In genomic region chr4:39044947-39045734, GRCh38 we compare ENCODE assay signal across 8 cellular contexts. TPM values are rescaled to one million over a fixed set of nuclear protein-coding genes. Genes with fewer than 3 reads are reported as not detected.
DNase-seq lines count a peak whose midpoint lies in the region; ATAC-seq and TF ChIP-seq lines count a peak whose summit lies in the region.

No MANE protein-coding gene starts in this region.

- peak overlapping the region; percentile 90 for H3K4me3 Mint-ChIP-seq in activated CD8-positive, alpha-beta T cell treated with anti-CD3 and anti-CD28 coated beads, Interleukin-2, amount 10 ng/mL, durations not matched to agents 7 days and 5 days
- H3K4me3 Mint-ChIP-seq in nephron: peak overlapping the region; percentile 97 to 100 (median 99)

- CTCF ChIA-PET in activated CD8-positive, alpha-beta T cell treated with anti-CD3 and anti-CD28 coated beads, Interleukin-2, amount 10 ng/mL, durations not matched to agents 7 days and 5 days (lab: Charles Lee): interaction anchor here (0.8 to 3.7 kb wide), 10 partner anchors 12 to 184 kb away, joined by 3 to 30 read pairs (median 3); partner anchors contain the start of gene TMEM156

- no peaks in the 10 kb centered on the region for H3K27me3 Mint-ChIP-seq in activated CD8-positive, alpha-beta T cell treated with anti-CD3 and anti-CD28 coated beads, Interleukin-2, amount 10 ng/mL, durations not matched to agents 7 days and 5 days (ENCODE audit: low read depth)
- H3K27me3 Mint-ChIP-seq in nephron (ENCODE audit: low read depth): no peaks in the 10 kb centered on the region

- peaks cover 27 to 52% (median 46%) of the 10 kb centered on the region in 10 experiments for H3K4me1 ChIP-seq in BLaER1 treated with 17β-estradiol and CSF1 and Interleukin-3, amounts not matched to agents 10 nM and 100 nM
- peaks cover 10% of the 10 kb centered on the region for H3K4me1 ChIP-seq in HUES48 (ENCODE audit: control insufficient read depth, insufficient read depth, low read length)

- POLR2A ChIA-PET in activated CD8-positive, alpha-beta T cell treated with anti-CD3 and anti-CD28 coated beads, Interleukin-2, amount 10 ng/mL, durations not matched to agents 7 days and 5 days (lab: Charles Lee): interaction anchor here (0.9 to 3.5 kb wide), 4 partner anchors 11 to 309 kb away, joined by 3 to 56 read pairs (median 4); partner anchors contain the start of gene TMEM156

- H3K27me3 ChIP-seq in BLaER1 treated with 17β-estradiol and CSF1 and Interleukin-3, amounts not matched to agents 10 nM and 100 nM: no peaks in the 10 kb centered on the region
- no peaks in the 10 kb centered on the region for H3K27me3 ChIP-seq in HUES48 (ENCODE audit: control insufficient read depth, insufficient read depth, low read length)

- peaks cover 0 to 35% (median 7%) of the 10 kb centered on the region in 11 experiments; a peak in 12 of 22 replicates for H4K20me1 ChIP-seq in BLaER1 treated with 17β-estradiol and CSF1 and Interleukin-3, amounts not matched to agents 10 nM and 100 nM

- ATAC-seq in activated CD8-positive, alpha-beta T cell treated with anti-CD3 and anti-CD28 coated beads, Interleukin-2, amount 10 ng/mL, durations not matched to agents 7 days and 5 days: peak; percentile 53
- no peak for ATAC-seq in HG03097 (IDR thresholded peaks at IDR 0.05; ENCODE audit: low FRiP score, unreplicated experiment)

- no peaks in the 10 kb centered on the region for H3K36me3 ChIP-seq in BLaER1 treated with 17β-estradiol and CSF1 and Interleukin-3, amounts not matched to agents 10 nM and 100 nM
- no peaks in the 10 kb centered on the region for H3K36me3 ChIP-seq in HUES48 (ENCODE audit: control insufficient read depth, insufficient read depth, low read length)

- no peaks in the 10 kb centered on the region for H3K9me3 ChIP-seq in BLaER1 treated with 17β-estradiol and CSF1 and Interleukin-3, amounts not matched to agents 10 nM and 100 nM (replicated peaks in 1 of 11)
- H3K9me3 ChIP-seq in HUES48 (ENCODE audit: control insufficient read depth, insufficient read depth, low read length): no peaks in the 10 kb centered on the region

- peak; percentile 42 for DNase-seq in activated CD8-positive, alpha-beta T cell treated with anti-CD3 and anti-CD28 coated beads, Interleukin-2, amount 10 ng/mL, durations not matched to agents 7 days and 5 days
- DNase-seq in fibroblast of peridontal ligament (ENCODE audit: extremely low read depth): peak; percentile 28
- DNase-seq in cerebellar cortex (ENCODE audit: low spot score): no peak

- no peak for TF ChIP-seq CTCF in nephron (IDR thresholded peaks at IDR 0.05; ENCODE audit: unreplicated experiment in 3 of 3)

- H3K27ac Mint-ChIP-seq in activated CD8-positive, alpha-beta T cell treated with anti-CD3 and anti-CD28 coated beads, Interleukin-2, amount 10 ng/mL, durations not matched to agents 7 days and 5 days: peak overlapping the region; percentile 90
- H3K27ac Mint-ChIP-seq in nephron: peak overlapping the region; percentile 97 to 99 (median 99)

- TF ChIP-seq POLR2A in GM19193 (IDR thresholded peaks at IDR 0.05; ENCODE audit: extremely low read depth, insufficient read depth, insufficient read length): peak; percentile 36

- H3K27ac ChIP-seq in BLaER1 treated with 17β-estradiol and CSF1 and Interleukin-3, amounts not matched to agents 10 nM and 100 nM: peak overlapping the region; percentile 80 to 94 (median 87)
- peak overlapping the region; percentile 87 for H3K27ac ChIP-seq in HUES48 (ENCODE audit: low read depth, low read length)

- H3K9ac ChIP-seq in BLaER1 treated with 17β-estradiol and CSF1 and Interleukin-3, amounts not matched to agents 10 nM and 100 nM: peak overlapping the region; percentile 86 to 96 (median 90)
- H3K9ac ChIP-seq in HUES48 (ENCODE audit: low read depth, low read length): peak overlapping the region; percentile 35

- H3K4me1 Mint-ChIP-seq in activated CD8-positive, alpha-beta T cell treated with anti-CD3 and anti-CD28 coated beads, Interleukin-2, amount 10 ng/mL, durations not matched to agents 7 days and 5 days (ENCODE audit: low read depth): peaks cover 46% of the 10 kb centered on the region
- H3K4me1 Mint-ChIP-seq in nephron: peaks cover 41% of the 10 kb centered on the region

- peak overlapping the region; percentile 69 to 91 (median 84) for H3K4me2 ChIP-seq in BLaER1 treated with 17β-estradiol and CSF1 and Interleukin-3, amounts not matched to agents 10 nM and 100 nM

- peak overlapping the region; percentile 66 to 88 (median 82) for H3K4me3 ChIP-seq in BLaER1 treated with 17β-estradiol and CSF1 and Interleukin-3, amounts not matched to agents 10 nM and 100 nM
- peak overlapping the region; percentile 84 for H3K4me3 ChIP-seq in HUES48 (ENCODE audit: low read depth, low read length)

- peaks cover 4% of the 10 kb centered on the region for H3K36me3 Mint-ChIP-seq in activated CD8-positive, alpha-beta T cell treated with anti-CD3 and anti-CD28 coated beads, Interleukin-2, amount 10 ng/mL, durations not matched to agents 7 days and 5 days (ENCODE audit: low read depth)
- H3K36me3 Mint-ChIP-seq in nephron (ENCODE audit: low read depth): peaks cover 4% of the 10 kb centered on the region

- H3K9me3 Mint-ChIP-seq in activated CD8-positive, alpha-beta T cell treated with anti-CD3 and anti-CD28 coated beads, Interleukin-2, amount 10 ng/mL, durations not matched to agents 7 days and 5 days (ENCODE audit: insufficient read depth): no peaks in the 10 kb centered on the region
- no peaks in the 10 kb centered on the region for H3K9me3 Mint-ChIP-seq in nephron

RNA-seq across cellular contexts. Expression of gene TMEM156, which starts 12.9 kb away (rescaled TPM):
- total RNA-seq in activated CD8-positive, alpha-beta T cell treated with anti-CD3 and anti-CD28 coated beads, Interleukin-2, amount 10 ng/mL, durations not matched to agents 7 days and 5 days: 10 to 100 TPM; 12.4 to 14.1 TPM

RNA-seq across cellular contexts. Expression of gene KLHL5, which starts 16.9 kb away (rescaled TPM):
- total RNA-seq in activated CD8-positive, alpha-beta T cell treated with anti-CD3 and anti-CD28 coated beads, Interleukin-2, amount 10 ng/mL, durations not matched to agents 7 days and 5 days: 10 to 100 TPM; 16.6 to 17.0 TPM
